ENCODE assay signal across 12 cellular contexts in genomic region chr13:44307255-44307654, GRCh38.
DNase-seq lines count a peak whose midpoint lies in the region; ATAC-seq and TF ChIP-seq lines count a peak whose summit lies in the region.
"Had no signal": no experiment of that assay in that cellular context is flagged by ENCODE, and none has a peak within 500 bp of the region (broad histone marks: within the 10 kb centered on the region; RNA-seq: fewer than 3 reads in every experiment).

No MANE protein-coding gene starts in this region.

- BruUV-seq in mammary epithelial cell (replicated peaks; lab: Mats Ljungman, UMichigan) = no TSS peak

- H3K27ac ChIP-seq in mammary epithelial cell (ENCODE audit: insufficient read depth, low read depth, low read length) = peak overlapping the region; percentile 91
- no peak overlapping the region for H3K27ac ChIP-seq in mesendoderm (ENCODE audit: low read depth, low read length)

- no peaks in the 10 kb centered on the region for H4K20me1 ChIP-seq in mammary epithelial cell (ENCODE audit: insufficient read depth, low read length)

- no peak overlapping the region for H2BK5ac ChIP-seq in mesendoderm (ENCODE audit: low read length)

- no peaks in the 10 kb centered on the region for H3K9me3 Mint-ChIP-seq in activated naive CD4-positive, alpha-beta T cell treated with anti-CD3 and anti-CD28 coated beads, Interleukin-2, amount 50 U/mL, for 72 hours
- no peaks in the 10 kb centered on the region for H3K9me3 Mint-ChIP-seq in type B pancreatic cell
- H3K9me3 Mint-ChIP-seq: activated naive CD4-positive, alpha-beta T cell treated with anti-CD3 and anti-CD28 coated beads, Interleukin-2, amount 10 ng/mL, durations not matched to agents 7 days and 5 days; natural killer cell had no signal

- no peaks in the 10 kb centered on the region for H3K9me3 ChIP-seq in mammary epithelial cell (replicated peaks; ENCODE audit: insufficient read depth, low read length)
- no peaks in the 10 kb centered on the region for H3K9me3 ChIP-seq in mucosa of stomach (ENCODE audit: control insufficient read depth, low read length)

- no peaks in the 10 kb centered on the region for H3K79me1 ChIP-seq in mesendoderm (ENCODE audit: low read length)

- no peaks in the 10 kb centered on the region for H3K79me2 ChIP-seq in mammary epithelial cell (ENCODE audit: insufficient read depth, low read length)
- H3K79me2 ChIP-seq in mesendoderm (ENCODE audit: control insufficient read depth, insufficient read depth, low read length) = no peaks in the 10 kb centered on the region

- CTCF ChIA-PET in mammary epithelial cell (lab: Charles Lee; ENCODE audit: low non-redundant PET) = no interaction called here

- no peaks in the 10 kb centered on the region for H3K36me3 ChIP-seq in mammary epithelial cell (ENCODE audit: insufficient read depth, low read length)
- H3K36me3 ChIP-seq in mucosa of stomach (ENCODE audit: control insufficient read depth, insufficient read depth, low read length) = no peaks in the 10 kb centered on the region
- H3K36me3 ChIP-seq in mesendoderm (ENCODE audit: control insufficient read depth, insufficient read depth, low read length) = no peaks in the 10 kb centered on the region

- H3K4ac ChIP-seq in mesendoderm (ENCODE audit: low read depth, low read length) = no peak overlapping the region

- dilution Hi-C loops in mammary epithelial cell (cut with HindIII; ENCODE audit: low sequenced_read_pairs) = no loop called here

- no peak overlapping the region for H4K5ac ChIP-seq in mesendoderm (ENCODE audit: low read length)

- H2AK5ac ChIP-seq in mesendoderm (ENCODE audit: low read length) = no peak overlapping the region

- H3K9ac ChIP-seq in mammary epithelial cell (ENCODE audit: insufficient read depth, low read length) (peak overlapping the region; percentile 86), mucosa of stomach (ENCODE audit: low read length) (peak overlapping the region; percentile 73), mesendoderm (ENCODE audit: low read length) (no peak overlapping the region)

- peak overlapping the region; percentile 42 for H3K4me2 ChIP-seq in mammary epithelial cell (ENCODE audit: insufficient read depth, low read depth, low read length)
- H3K4me2 ChIP-seq in mesendoderm (ENCODE audit: low read length) = no peak overlapping the region

- no peak overlapping the region for H3K23ac ChIP-seq in mesendoderm (ENCODE audit: low read length)

- H3K27ac Mint-ChIP-seq in activated naive CD4-positive, alpha-beta T cell treated with anti-CD3 and anti-CD28 coated beads, Interleukin-2, amount 50 U/mL, for 72 hours = peak overlapping the region; percentile 57 to 68
- peak overlapping the region; percentile 50 for H3K27ac Mint-ChIP-seq in type B pancreatic cell
- H3K27ac Mint-ChIP-seq: activated naive CD4-positive, alpha-beta T cell treated with anti-CD3 and anti-CD28 coated beads, Interleukin-2, amount 10 ng/mL, durations not matched to agents 7 days and 5 days; natural killer cell had no signal

- no peak for ATAC-seq in activated naive CD4-positive, alpha-beta T cell treated with anti-CD3 and anti-CD28 coated beads, Interleukin-2, amount 50 U/mL, for 72 hours
- no peak for ATAC-seq in HG03439 (IDR thresholded peaks at IDR 0.05; ENCODE audit: unreplicated experiment)
- ATAC-seq: natural killer cell had no signal

- H2BK120ac ChIP-seq in mesendoderm (ENCODE audit: low read depth, low read length) = no peak overlapping the region

- no peak overlapping the region for H2BK15ac ChIP-seq in mesendoderm (replicated peaks; ENCODE audit: low read depth)

- no peaks in the 10 kb centered on the region for H3K36me3 Mint-ChIP-seq in activated naive CD4-positive, alpha-beta T cell treated with anti-CD3 and anti-CD28 coated beads, Interleukin-2, amount 50 U/mL, for 72 hours
- H3K36me3 Mint-ChIP-seq in type B pancreatic cell = no peaks in the 10 kb centered on the region
- H3K36me3 Mint-ChIP-seq: activated naive CD4-positive, alpha-beta T cell treated with anti-CD3 and anti-CD28 coated beads, Interleukin-2, amount 10 ng/mL, durations not matched to agents 7 days and 5 days; natural killer cell had no signal

- H3K4me3 Mint-ChIP-seq in type B pancreatic cell = no peak overlapping the region
- H3K4me3 Mint-ChIP-seq: activated naive CD4-positive, alpha-beta T cell treated with anti-CD3 and anti-CD28 coated beads, Interleukin-2, amount 10 ng/mL, durations not matched to agents 7 days and 5 days; natural killer cell had no signal

- in situ Hi-C loops in mammary epithelial cell (cut with MboI; ENCODE audit: low sequenced_read_pairs in 2 of 2) = no loop called here

- H3K4me1 ChIP-seq in mammary epithelial cell (ENCODE audit: insufficient read depth, low read length) (peaks cover 61% of the 10 kb centered on the region), mucosa of stomach (ENCODE audit: control insufficient read depth, insufficient read depth, low read length) (peaks cover 61% of the 10 kb centered on the region), mesendoderm (ENCODE audit: control insufficient read depth, low read depth, low read length) (peaks cover 10% of the 10 kb centered on the region)

- H2AFZ ChIP-seq in mammary epithelial cell (ENCODE audit: low read depth, low read length) = no peak overlapping the region

- intact Hi-C loops in mammary epithelial cell (cut with micrococcal nuclease) = loop anchor here (2.0 kb wide), 1 partner anchor 164 kb away; no protein-coding TSS in a partner anchor

- peaks cover 3% of the 10 kb centered on the region for H3K27me3 Mint-ChIP-seq in type B pancreatic cell

- no peak overlapping the region for H3K18ac ChIP-seq in mesendoderm (ENCODE audit: low read length)

- TF ChIP-seq CTCF in mammary epithelial cell (conservative IDR thresholded peaks at IDR 0.05 in 1 of 2, IDR thresholded peaks at IDR 0.05 in 1 of 2; ENCODE audit: extremely low read depth in 1 of 2, insufficient read depth in 1 of 2, low read depth in 1 of 2, low read length in 2 of 2) (no peak), type B pancreatic cell (conservative IDR thresholded peaks at IDR 0.05) (no peak)

- H4K8ac ChIP-seq in mesendoderm (ENCODE audit: low read depth, low read length) = no peak overlapping the region

- H3K27me3 ChIP-seq in mammary epithelial cell (ENCODE audit: insufficient read depth, low read length) = no peaks in the 10 kb centered on the region
- H3K27me3 ChIP-seq in mucosa of stomach (ENCODE audit: control insufficient read depth, insufficient read depth, low read length) = no peaks in the 10 kb centered on the region
- no peaks in the 10 kb centered on the region for H3K27me3 ChIP-seq in mesendoderm (ENCODE audit: insufficient read depth, low read length, poor library complexity)

- DNase-seq in activated naive CD4-positive, alpha-beta T cell treated with anti-CD3 and anti-CD28 coated beads, Interleukin-2, amount 50 U/mL, for 72 hours (ENCODE audit: low spot score in 2 of 2) = no peak
- DNase-seq in activated naive CD4-positive, alpha-beta T cell treated with anti-CD3 and anti-CD28 coated beads, Interleukin-2, amount 50 U/mL, for 16 hours = no peak
- DNase-seq in mammary epithelial cell (no peak), type B pancreatic cell (ENCODE audit: extremely low spot score, unreplicated experiment) (no peak), mesendoderm (no peak), activated gamma-delta T cell treated with Interleukin-2 at 50 U/mL for 16 hours (no peak)
- DNase-seq: activated naive CD4-positive, alpha-beta T cell treated with anti-CD3 and anti-CD28 coated beads, Interleukin-2, amount 10 ng/mL, durations not matched to agents 7 days and 5 days; effector CD4-positive, alpha-beta T cell; natural killer cell; NCI-H1048 had no signal

- H3K56ac ChIP-seq in mesendoderm (ENCODE audit: low read length) = no peak overlapping the region

- H3K4me3 ChIP-seq in mammary epithelial cell (replicated peaks in 1 of 3; ENCODE audit: insufficient read depth in 1 of 3, low read depth in 2 of 3, low read length in 3 of 3) (no peak overlapping the region), mucosa of stomach (ENCODE audit: low read length) (no peak overlapping the region), mesendoderm (ENCODE audit: low read length) (no peak overlapping the region)

- WGBS in mammary epithelial cell (ENCODE audit: low coverage, missing lambda C conversion rate) = 97% methylated on average over 4 of the region's 4 CpGs
- no CpG with 5 or more reads among the region's 4 CpGs for WGBS in mesendoderm (ENCODE audit: extremely low coverage, insufficient coverage, low lambda C conversion rate)

- peaks cover 32% of the 10 kb centered on the region for H3K4me1 Mint-ChIP-seq in type B pancreatic cell (ENCODE audit: unreplicated experiment)
- H3K4me1 Mint-ChIP-seq: natural killer cell had no signal
